8 cellular contexts compared by ENCODE assay signal in the genomic region with DNA sequence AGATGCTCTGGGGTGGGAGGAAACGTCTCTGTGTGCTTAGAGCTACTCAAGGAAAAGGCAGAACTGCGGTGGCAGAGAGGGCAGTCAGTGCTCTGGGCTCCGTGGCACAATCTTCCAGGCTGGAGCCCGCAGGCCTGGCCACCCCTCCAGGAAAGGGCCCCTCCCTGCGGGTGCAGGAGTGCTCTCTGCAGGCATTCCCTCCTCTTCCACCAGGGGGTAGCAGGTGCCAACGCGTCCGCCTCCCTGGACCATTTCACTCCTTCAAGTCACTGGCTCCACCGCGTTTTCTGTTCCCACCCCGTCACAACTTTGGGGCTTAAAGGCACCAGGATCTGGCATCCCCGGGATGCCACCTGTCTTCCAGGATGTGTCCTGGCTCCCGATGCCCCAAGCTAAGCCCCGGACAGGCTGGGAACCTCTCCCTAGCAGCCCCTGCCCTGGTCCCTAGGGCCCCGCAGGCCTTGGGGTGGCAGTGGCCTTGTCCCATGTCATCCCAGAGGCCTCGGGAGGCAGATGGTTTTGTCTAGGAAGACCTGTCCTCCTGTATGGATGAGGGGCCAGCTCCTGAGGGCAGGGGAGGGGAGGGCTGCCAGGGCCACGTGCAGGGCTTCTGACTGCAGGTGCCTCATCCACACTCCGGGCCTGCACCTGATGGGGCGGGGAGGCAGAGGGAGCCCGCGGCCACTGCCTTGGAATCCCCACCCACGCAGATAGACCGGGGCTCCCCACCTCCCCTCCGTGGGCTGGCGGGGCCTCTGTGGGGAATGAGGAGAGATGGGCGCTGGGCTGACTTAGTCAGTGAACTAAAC. TPM values are rescaled to one million over a fixed set of nuclear protein-coding genes. Genes with fewer than 3 reads are reported as not detected.
DNase-seq lines count a peak whose midpoint lies in the region; ATAC-seq and TF ChIP-seq lines count a peak whose summit lies in the region.

No MANE protein-coding gene starts in this region.

- no peaks in the 10 kb centered on the region for H3K4me1 ChIP-seq in GM23248 (ENCODE audit: insufficient read depth)

- ATAC-seq in GM21526 (IDR thresholded peaks at IDR 0.05; ENCODE audit: low FRiP score, unreplicated experiment) (no peak), HG02623 (IDR thresholded peaks at IDR 0.05; ENCODE audit: unreplicated experiment) (no peak)
- no peak for ATAC-seq in natural killer cell treated with Interleukin-12 subunit alpha and Interleukin-12 subunit beta and Interleukin-15 and Interleukin-18, amount 100 ng/mL, for 72 hours

- H3K9me3 ChIP-seq in GM23248 (ENCODE audit: low read depth) (no peaks in the 10 kb centered on the region), SU-DHL-6 (ENCODE audit: insufficient read depth, low read length) (no peaks in the 10 kb centered on the region)

- H3K9ac ChIP-seq in GM23248 (no peak overlapping the region), SU-DHL-6 (ENCODE audit: low read length) (no peak overlapping the region)

- H2AFZ ChIP-seq in GM23248 (no peak overlapping the region), SU-DHL-6 (ENCODE audit: low read depth, low read length, severe bottlenecking) (no peak overlapping the region)

- no peaks in the 10 kb centered on the region for H3K27me3 Mint-ChIP-seq in natural killer cell treated with Interleukin-12 subunit alpha and Interleukin-12 subunit beta and Interleukin-15 and Interleukin-18, amount 100 ng/mL, for 72 hours

- 69 to 70% methylated on average over 22 to 23 of the region's 26 CpGs for WGBS in GM23248 (ENCODE audit: low coverage in 1 of 2, low lambda C conversion rate in 2 of 2, missing lambda C conversion rate in 2 of 2), 2 experiments

- no peaks in the 10 kb centered on the region for H3F3A ChIP-seq in GM23248 (ENCODE audit: insufficient read depth)
- H3F3A ChIP-seq in SU-DHL-6 (ENCODE audit: insufficient read depth): no peaks in the 10 kb centered on the region

- H3K27me3 ChIP-seq in GM23248 (replicated peaks; ENCODE audit: insufficient read depth): no peaks in the 10 kb centered on the region
- H3K27me3 ChIP-seq in SU-DHL-6 (ENCODE audit: low read length): no peaks in the 10 kb centered on the region

- H3K9me2 ChIP-seq in GM23248 (ENCODE audit: insufficient read depth) (no peaks in the 10 kb centered on the region), SU-DHL-6 (replicated peaks; ENCODE audit: insufficient read depth, low read length) (no peaks in the 10 kb centered on the region)

- H4K20me1 ChIP-seq in GM23248 (ENCODE audit: insufficient read depth): no peaks in the 10 kb centered on the region
- no peaks in the 10 kb centered on the region for H4K20me1 ChIP-seq in SU-DHL-6 (ENCODE audit: low read depth, low read length)

- H3K79me2 ChIP-seq in GM23248 (ENCODE audit: insufficient read depth) (no peaks in the 10 kb centered on the region), SU-DHL-6 (ENCODE audit: insufficient read depth, low read length) (no peaks in the 10 kb centered on the region)

- H3K27ac Mint-ChIP-seq in natural killer cell treated with Interleukin-12 subunit alpha and Interleukin-12 subunit beta and Interleukin-15 and Interleukin-18, amount 100 ng/mL, for 72 hours: no peak overlapping the region

- DNase-seq in AG09309 (ENCODE audit: low read depth): no peak
- DNase-seq in GM23248: peak; percentile 63
- DNase-seq in iPS-NIHi11 (ENCODE audit: low spot score): peak; percentile 87
- DNase-seq in T-helper 1 cell: no peak
- no peak for DNase-seq in natural killer cell treated with Interleukin-12 subunit alpha and Interleukin-12 subunit beta and Interleukin-15 and Interleukin-18, amount 100 ng/mL, for 72 hours (ENCODE audit: low spot score)

- H3K4me2 ChIP-seq in GM23248 (ENCODE audit: unreplicated experiment) (no peak overlapping the region), SU-DHL-6 (ENCODE audit: low read depth, low read length, poor library complexity, severe bottlenecking) (no peak overlapping the region)

- in situ Hi-C loops in GM23248 (cut with MboI): no loop called here

- no peaks in the 10 kb centered on the region for H3K36me3 ChIP-seq in GM23248 (ENCODE audit: low read depth)
- no peaks in the 10 kb centered on the region for H3K36me3 ChIP-seq in SU-DHL-6 (ENCODE audit: low read length)

- no peaks in the 10 kb centered on the region for H3K9me3 Mint-ChIP-seq in natural killer cell treated with Interleukin-12 subunit alpha and Interleukin-12 subunit beta and Interleukin-15 and Interleukin-18, amount 100 ng/mL, for 72 hours

- H3K36me3 Mint-ChIP-seq in natural killer cell treated with Interleukin-12 subunit alpha and Interleukin-12 subunit beta and Interleukin-15 and Interleukin-18, amount 100 ng/mL, for 72 hours: no peaks in the 10 kb centered on the region

- H3K4me1 Mint-ChIP-seq in natural killer cell treated with Interleukin-12 subunit alpha and Interleukin-12 subunit beta and Interleukin-15 and Interleukin-18, amount 100 ng/mL, for 72 hours (ENCODE audit: low read depth in 2 of 2): no peaks in the 10 kb centered on the region

- peak; percentile 61 for TF ChIP-seq CTCF in AG09309 (IDR thresholded peaks at IDR 0.05; ENCODE audit: control insufficient read depth, insufficient read depth, low read depth, low read length, missing control alignments)
- TF ChIP-seq CTCF in SU-DHL-6 (IDR thresholded peaks at IDR 0.05; ENCODE audit: insufficient read depth, low read length, poor library complexity, severe bottlenecking): peak; percentile 22

- H3K27ac ChIP-seq in GM23248: no peak overlapping the region
- H3K27ac ChIP-seq in SU-DHL-6 (ENCODE audit: low read depth, low read length): no peak overlapping the region

- H3K4me3 ChIP-seq in AG09309 (ENCODE audit: control insufficient read depth, low read depth, low read length): no peak overlapping the region
- no peak overlapping the region for H3K4me3 ChIP-seq in GM23248
- H3K4me3 ChIP-seq in SU-DHL-6 (ENCODE audit: insufficient read depth, low read length, poor library complexity, severe bottlenecking): no peak overlapping the region

- H3K4me3 Mint-ChIP-seq in natural killer cell treated with Interleukin-12 subunit alpha and Interleukin-12 subunit beta and Interleukin-15 and Interleukin-18, amount 100 ng/mL, for 72 hours: no peak overlapping the region

RNA-seq across cellular contexts. Expression of gene KCNIP3, which starts 26.4 kb away (rescaled TPM):
- total RNA-seq in GM23248 (2014; rRNA removed; shearing (Covaris generic)): 10.7 and 11.9 TPM in 2 replicates
- 3.7 and 4.9 TPM in 2 replicates for polyA plus RNA-seq in GM23248 (2016; fragmentation: Nextera tagmentation; extraction: Ambion mirVana)
- total RNA-seq in natural killer cell treated with Interleukin-12 subunit alpha and Interleukin-12 subunit beta and Interleukin-15 and Interleukin-18, amount 100 ng/mL, for 72 hours: not detected

RNA-seq across cellular contexts. Expression of gene PROM2, which starts 49.3 kb away (rescaled TPM):
- 0.22 TPM in 1 of 2 replicates, not detected in the other for total RNA-seq in GM23248 (2014; rRNA removed; shearing (Covaris generic))
- 0.25 TPM in 1 of 2 replicates, not detected in the other for polyA plus RNA-seq in GM23248 (2016; fragmentation: Nextera tagmentation; extraction: Ambion mirVana)
- 1 to 10 TPM in 1 of 2 donors, under 1 TPM in 1; 0.95 to 1.1 TPM for total RNA-seq in natural killer cell treated with Interleukin-12 subunit alpha and Interleukin-12 subunit beta and Interleukin-15 and Interleukin-18, amount 100 ng/mL, for 72 hours

Comparison
In these comparisons a context has a peak if more than half of its experiments do, and no peak if none do; other contexts are left out.
1. DNase-seq: peak in GM23248 (single experiment) and iPS-NIHi11 (single experiment); none in AG09309 (single experiment), T-helper 1 cell (0 of 5) and natural killer cell treated with Interleukin-12 subunit alpha and Interleukin-12 subunit beta and Interleukin-15 and Interleukin-18, amount 100 ng/mL, for 72 hours (single experiment).